1 cellular context compared by ENCODE assay signal in the genomic region with DNA sequence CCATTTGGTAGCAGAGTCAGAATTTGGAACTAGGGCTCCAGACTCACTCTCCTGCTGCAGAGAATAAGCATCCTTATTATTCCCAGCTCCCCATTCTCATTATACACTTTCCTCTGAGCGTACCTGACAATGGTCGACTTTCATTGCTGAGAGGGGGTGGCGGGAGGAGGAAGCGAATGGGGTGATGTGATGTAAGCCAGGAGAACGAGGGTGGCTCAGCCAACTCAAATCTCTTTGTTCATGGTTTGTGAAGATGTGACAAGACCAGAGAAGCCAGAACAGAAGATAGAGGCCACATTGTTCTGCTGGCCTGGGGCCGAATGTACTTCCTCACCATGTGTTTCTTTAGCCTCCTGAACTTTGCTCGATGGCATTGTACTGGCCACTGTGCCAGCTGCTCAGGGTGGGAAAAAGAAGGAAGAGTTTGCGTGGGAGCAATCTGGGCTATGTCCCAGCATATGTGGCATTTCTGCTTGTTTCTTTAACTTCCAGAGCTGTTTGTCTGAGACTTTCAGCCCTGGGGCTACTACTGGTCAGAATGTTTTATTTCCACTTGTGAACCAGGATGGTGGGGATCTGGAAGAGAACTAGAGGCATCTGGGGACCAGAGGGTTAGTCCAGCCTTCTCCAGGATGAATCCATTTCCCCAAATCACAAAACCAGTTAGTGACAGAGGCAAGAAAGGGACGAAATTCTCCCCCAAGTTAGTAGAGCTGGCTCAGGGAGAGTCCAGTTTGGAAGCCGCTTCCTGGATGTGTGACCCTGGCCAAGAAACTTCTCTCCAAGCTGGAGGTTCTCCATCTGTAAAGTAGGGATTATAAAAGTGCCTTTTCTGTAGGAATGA.
TF ChIP-seq lines count a peak whose summit lies in the region.

No MANE protein-coding gene starts in this region.

TF ChIP-seq in HepG2, 621 proteins besides CTCF, POLR2A, EP300 and RAD21 (continued from another document and continues in another):
- TF ChIP-seq, protein P1, sequence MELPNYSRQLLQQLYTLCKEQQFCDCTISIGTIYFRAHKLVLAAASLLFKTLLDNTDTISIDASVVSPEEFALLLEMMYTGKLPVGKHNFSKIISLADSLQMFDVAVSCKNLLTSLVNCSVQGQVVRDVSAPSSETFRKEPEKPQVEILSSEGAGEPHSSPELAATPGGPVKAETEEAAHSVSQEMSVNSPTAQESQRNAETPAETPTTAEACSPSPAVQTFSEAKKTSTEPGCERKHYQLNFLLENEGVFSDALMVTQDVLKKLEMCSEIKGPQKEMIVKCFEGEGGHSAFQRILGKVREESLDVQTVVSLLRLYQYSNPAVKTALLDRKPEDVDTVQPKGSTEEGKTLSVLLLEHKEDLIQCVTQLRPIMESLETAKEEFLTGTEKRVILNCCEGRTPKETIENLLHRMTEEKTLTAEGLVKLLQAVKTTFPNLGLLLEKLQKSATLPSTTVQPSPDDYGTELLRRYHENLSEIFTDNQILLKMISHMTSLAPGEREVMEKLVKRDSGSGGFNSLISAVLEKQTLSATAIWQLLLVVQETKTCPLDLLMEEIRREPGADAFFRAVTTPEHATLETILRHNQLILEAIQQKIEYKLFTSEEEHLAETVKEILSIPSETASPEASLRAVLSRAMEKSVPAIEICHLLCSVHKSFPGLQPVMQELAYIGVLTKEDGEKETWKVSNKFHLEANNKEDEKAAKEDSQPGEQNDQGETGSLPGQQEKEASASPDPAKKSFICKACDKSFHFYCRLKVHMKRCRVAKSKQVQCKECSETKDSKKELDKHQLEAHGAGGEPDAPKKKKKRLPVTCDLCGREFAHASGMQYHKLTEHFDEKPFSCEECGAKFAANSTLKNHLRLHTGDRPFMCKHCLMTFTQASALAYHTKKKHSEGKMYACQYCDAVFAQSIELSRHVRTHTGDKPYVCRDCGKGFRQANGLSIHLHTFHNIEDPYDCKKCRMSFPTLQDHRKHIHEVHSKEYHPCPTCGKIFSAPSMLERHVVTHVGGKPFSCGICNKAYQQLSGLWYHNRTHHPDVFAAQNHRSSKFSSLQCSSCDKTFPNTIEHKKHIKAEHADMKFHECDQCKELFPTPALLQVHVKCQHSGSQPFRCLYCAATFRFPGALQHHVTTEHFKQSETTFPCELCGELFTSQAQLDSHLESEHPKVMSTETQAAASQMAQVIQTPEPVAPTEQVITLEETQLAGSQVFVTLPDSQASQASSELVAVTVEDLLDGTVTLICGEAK (IDR thresholded peaks at IDR 0.05) = no peak
- TF ChIP-seq, protein P1 (CRISPR knock-in tag; IDR thresholded peaks at IDR 0.05) = peak; percentile 71; the same call in 1 of the 2 replicates
- TF ChIP-seq KDM5A (IDR thresholded peaks at IDR 0.05; ENCODE audit: borderline replicate concordance, low read length) = no peak; the same call in 1 of the 2 replicates
- no peak for TF ChIP-seq SIX1 (CRISPR knock-in tag; IDR thresholded peaks at IDR 0.05; ENCODE audit: borderline replicate concordance)
- TF ChIP-seq IRX3 (CRISPR knock-in tag; IDR thresholded peaks at IDR 0.05; ENCODE audit: borderline replicate concordance, low read depth) = no peak
- TF ChIP-seq, protein P2, sequence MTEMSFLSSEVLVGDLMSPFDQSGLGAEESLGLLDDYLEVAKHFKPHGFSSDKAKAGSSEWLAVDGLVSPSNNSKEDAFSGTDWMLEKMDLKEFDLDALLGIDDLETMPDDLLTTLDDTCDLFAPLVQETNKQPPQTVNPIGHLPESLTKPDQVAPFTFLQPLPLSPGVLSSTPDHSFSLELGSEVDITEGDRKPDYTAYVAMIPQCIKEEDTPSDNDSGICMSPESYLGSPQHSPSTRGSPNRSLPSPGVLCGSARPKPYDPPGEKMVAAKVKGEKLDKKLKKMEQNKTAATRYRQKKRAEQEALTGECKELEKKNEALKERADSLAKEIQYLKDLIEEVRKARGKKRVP (CRISPR knock-in tag; IDR thresholded peaks at IDR 0.05) = peak in 1 of 2 experiments; percentile 71; a peak in 2 of 4 replicates
- peak; percentile 45; the same call in 1 of the 2 replicates for TF ChIP-seq HOXA9 (CRISPR knock-in tag; IDR thresholded peaks at IDR 0.05; ENCODE audit: borderline replicate concordance)
- 0 out of 2 replicates have a peak, but pooled peaks have one; percentile 48 for TF ChIP-seq SAFB2 (CRISPR knock-in tag; IDR thresholded peaks at IDR 0.05; ENCODE audit: borderline replicate concordance, low read depth)
- no peak for TF ChIP-seq CBX2 (IDR thresholded peaks at IDR 0.05; ENCODE audit: low read depth, low read length)
- no peak for TF ChIP-seq CBX2 (CRISPR knock-in tag; IDR thresholded peaks at IDR 0.05; ENCODE audit: low read depth)
- TF ChIP-seq, protein P3, sequence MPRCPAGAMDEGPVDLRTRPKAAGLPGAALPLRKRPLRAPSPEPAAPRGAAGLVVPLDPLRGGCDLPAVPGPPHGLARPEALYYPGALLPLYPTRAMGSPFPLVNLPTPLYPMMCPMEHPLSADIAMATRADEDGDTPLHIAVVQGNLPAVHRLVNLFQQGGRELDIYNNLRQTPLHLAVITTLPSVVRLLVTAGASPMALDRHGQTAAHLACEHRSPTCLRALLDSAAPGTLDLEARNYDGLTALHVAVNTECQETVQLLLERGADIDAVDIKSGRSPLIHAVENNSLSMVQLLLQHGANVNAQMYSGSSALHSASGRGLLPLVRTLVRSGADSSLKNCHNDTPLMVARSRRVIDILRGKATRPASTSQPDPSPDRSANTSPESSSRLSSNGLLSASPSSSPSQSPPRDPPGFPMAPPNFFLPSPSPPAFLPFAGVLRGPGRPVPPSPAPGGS (CRISPR knock-in tag; IDR thresholded peaks at IDR 0.05) = no peak
- TF ChIP-seq, protein P4, sequence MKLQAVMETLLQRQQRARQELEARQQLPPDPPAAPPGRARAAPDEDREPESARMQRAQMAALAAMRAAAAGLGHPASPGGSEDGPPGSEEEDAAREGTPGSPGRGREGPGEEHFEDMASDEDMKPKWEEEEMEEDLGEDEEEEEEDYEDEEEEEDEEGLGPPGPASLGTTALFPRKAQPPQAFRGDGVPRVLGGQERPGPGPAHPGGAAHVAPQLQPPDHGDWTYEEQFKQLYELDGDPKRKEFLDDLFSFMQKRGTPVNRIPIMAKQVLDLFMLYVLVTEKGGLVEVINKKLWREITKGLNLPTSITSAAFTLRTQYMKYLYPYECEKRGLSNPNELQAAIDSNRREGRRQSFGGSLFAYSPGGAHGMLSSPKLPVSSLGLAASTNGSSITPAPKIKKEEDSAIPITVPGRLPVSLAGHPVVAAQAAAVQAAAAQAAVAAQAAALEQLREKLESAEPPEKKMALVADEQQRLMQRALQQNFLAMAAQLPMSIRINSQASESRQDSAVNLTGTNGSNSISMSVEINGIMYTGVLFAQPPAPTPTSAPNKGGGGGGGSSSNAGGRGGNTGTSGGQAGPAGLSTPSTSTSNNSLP (IDR thresholded peaks at IDR 0.05; ENCODE audit: low read depth, low read length) = no peak
- TF ChIP-seq, protein P5, sequence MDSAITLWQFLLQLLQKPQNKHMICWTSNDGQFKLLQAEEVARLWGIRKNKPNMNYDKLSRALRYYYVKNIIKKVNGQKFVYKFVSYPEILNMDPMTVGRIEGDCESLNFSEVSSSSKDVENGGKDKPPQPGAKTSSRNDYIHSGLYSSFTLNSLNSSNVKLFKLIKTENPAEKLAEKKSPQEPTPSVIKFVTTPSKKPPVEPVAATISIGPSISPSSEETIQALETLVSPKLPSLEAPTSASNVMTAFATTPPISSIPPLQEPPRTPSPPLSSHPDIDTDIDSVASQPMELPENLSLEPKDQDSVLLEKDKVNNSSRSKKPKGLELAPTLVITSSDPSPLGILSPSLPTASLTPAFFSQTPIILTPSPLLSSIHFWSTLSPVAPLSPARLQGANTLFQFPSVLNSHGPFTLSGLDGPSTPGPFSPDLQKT (CRISPR knock-in tag; IDR thresholded peaks at IDR 0.05; ENCODE audit: borderline replicate concordance) = no peak
- TF ChIP-seq ZNF670 (CRISPR knock-in tag; IDR thresholded peaks at IDR 0.05; ENCODE audit: borderline replicate concordance) = 0 out of 2 replicates have a peak, but pooled peaks have one; percentile 30
- TF ChIP-seq POLR2AphosphoS5 (IDR thresholded peaks at IDR 0.05; ENCODE audit: low read depth, low read length) = peak; percentile 59
- TF ChIP-seq HNF4A (CRISPR knock-in tag; IDR thresholded peaks at IDR 0.05) = peak; percentile 96
- TF ChIP-seq SETDB1 (CRISPR knock-in tag; IDR thresholded peaks at IDR 0.05; ENCODE audit: borderline replicate concordance) = no peak
- TF ChIP-seq, protein P6, sequence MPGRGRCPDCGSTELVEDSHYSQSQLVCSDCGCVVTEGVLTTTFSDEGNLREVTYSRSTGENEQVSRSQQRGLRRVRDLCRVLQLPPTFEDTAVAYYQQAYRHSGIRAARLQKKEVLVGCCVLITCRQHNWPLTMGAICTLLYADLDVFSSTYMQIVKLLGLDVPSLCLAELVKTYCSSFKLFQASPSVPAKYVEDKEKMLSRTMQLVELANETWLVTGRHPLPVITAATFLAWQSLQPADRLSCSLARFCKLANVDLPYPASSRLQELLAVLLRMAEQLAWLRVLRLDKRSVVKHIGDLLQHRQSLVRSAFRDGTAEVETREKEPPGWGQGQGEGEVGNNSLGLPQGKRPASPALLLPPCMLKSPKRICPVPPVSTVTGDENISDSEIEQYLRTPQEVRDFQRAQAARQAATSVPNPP (CRISPR knock-in tag; IDR thresholded peaks at IDR 0.05) = 0 out of 2 replicates have a peak, but pooled peaks have one; percentile 61
- no peak for TF ChIP-seq HMGA1 (CRISPR knock-in tag; conservative IDR thresholded peaks at IDR 0.05)
- TF ChIP-seq TGIF2 (CRISPR knock-in tag; IDR thresholded peaks at IDR 0.05) = peak; percentile 14; the same call in 1 of the 2 replicates
- TF ChIP-seq ZNF660 (CRISPR knock-in tag; IDR thresholded peaks at IDR 0.05; ENCODE audit: borderline replicate concordance, low read depth) = no peak
- peak; percentile 53; the same call in 1 of the 2 replicates for TF ChIP-seq CEBPB (IDR thresholded peaks at IDR 0.05; ENCODE audit: borderline replicate concordance, low read depth, low read length)
- peak; percentile 18 for TF ChIP-seq SKI (IDR thresholded peaks at IDR 0.05; ENCODE audit: partially characterized antibody)
- TF ChIP-seq ARNT2 (CRISPR knock-in tag; IDR thresholded peaks at IDR 0.05; ENCODE audit: low read depth) = peak; percentile 81
- TF ChIP-seq NFE2L1 (CRISPR knock-in tag; IDR thresholded peaks at IDR 0.05; ENCODE audit: borderline replicate concordance) = no peak
- TF ChIP-seq RBAK (CRISPR knock-in tag; IDR thresholded peaks at IDR 0.05) = no peak
- peak; percentile 95 for TF ChIP-seq ZNF644 (CRISPR knock-in tag; IDR thresholded peaks at IDR 0.05; ENCODE audit: low read depth)
- TF ChIP-seq, protein P7, sequence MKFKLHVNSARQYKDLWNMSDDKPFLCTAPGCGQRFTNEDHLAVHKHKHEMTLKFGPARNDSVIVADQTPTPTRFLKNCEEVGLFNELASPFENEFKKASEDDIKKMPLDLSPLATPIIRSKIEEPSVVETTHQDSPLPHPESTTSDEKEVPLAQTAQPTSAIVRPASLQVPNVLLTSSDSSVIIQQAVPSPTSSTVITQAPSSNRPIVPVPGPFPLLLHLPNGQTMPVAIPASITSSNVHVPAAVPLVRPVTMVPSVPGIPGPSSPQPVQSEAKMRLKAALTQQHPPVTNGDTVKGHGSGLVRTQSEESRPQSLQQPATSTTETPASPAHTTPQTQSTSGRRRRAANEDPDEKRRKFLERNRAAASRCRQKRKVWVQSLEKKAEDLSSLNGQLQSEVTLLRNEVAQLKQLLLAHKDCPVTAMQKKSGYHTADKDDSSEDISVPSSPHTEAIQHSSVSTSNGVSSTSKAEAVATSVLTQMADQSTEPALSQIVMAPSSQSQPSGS (CRISPR knock-in tag; IDR thresholded peaks at IDR 0.05) = peak; percentile 71; the same call in 1 of the 2 replicates
- 0 out of 2 replicates have a peak, but pooled peaks have one; percentile 21 for TF ChIP-seq KLF6 (CRISPR knock-in tag; IDR thresholded peaks at IDR 0.05)
- no peak for TF ChIP-seq KAT2B (IDR thresholded peaks at IDR 0.05; ENCODE audit: borderline replicate concordance, low read depth, low read length)
- TF ChIP-seq, protein P8, sequence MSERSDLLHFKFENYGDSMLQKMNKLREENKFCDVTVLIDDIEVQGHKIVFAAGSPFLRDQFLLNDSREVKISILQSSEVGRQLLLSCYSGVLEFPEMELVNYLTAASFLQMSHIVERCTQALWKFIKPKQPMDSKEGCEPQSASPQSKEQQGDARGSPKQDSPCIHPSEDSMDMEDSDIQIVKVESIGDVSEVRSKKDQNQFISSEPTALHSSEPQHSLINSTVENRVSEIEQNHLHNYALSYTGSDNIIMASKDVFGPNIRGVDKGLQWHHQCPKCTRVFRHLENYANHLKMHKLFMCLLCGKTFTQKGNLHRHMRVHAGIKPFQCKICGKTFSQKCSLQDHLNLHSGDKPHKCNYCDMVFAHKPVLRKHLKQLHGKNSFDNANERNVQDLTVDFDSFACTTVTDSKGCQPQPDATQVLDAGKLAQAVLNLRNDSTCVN (CRISPR knock-in tag; IDR thresholded peaks at IDR 0.05; ENCODE audit: borderline replicate concordance) = peak; percentile 47; the same call in 1 of the 2 replicates
- no peak for TF ChIP-seq NONO (IDR thresholded peaks at IDR 0.05)
- TF ChIP-seq NONO (CRISPR knock-in tag; conservative IDR thresholded peaks at IDR 0.05) = peak; percentile 77
- TF ChIP-seq STAG1 (CRISPR knock-in tag; IDR thresholded peaks at IDR 0.05) = no peak; the same call in 1 of the 2 replicates
- peak; percentile 61; the same call in 1 of the 2 replicates for TF ChIP-seq NCOA1 (CRISPR knock-in tag; IDR thresholded peaks at IDR 0.05)
- TF ChIP-seq HOXD1 (CRISPR knock-in tag; IDR thresholded peaks at IDR 0.05) = 0 out of 2 replicates have a peak, but pooled peaks have one; percentile 71
